In genomic region chr1:70353038-70353437, GRCh38 we compare ENCODE assay signal across 9 cellular contexts. TPM values are rescaled to one million over a fixed set of nuclear protein-coding genes. Genes with fewer than 3 reads are reported as not detected.
A peak's percentile ranks its signal among the peaks of the same experiment; 100 is the strongest.
DNase-seq lines count a peak whose midpoint lies in the region; ATAC-seq and TF ChIP-seq lines count a peak whose summit lies in the region.
"Had no signal": no experiment of that assay in that cellular context is flagged by ENCODE, and none has a peak within 500 bp of the region (broad histone marks: within the 10 kb centered on the region; RNA-seq: fewer than 3 reads in every experiment).

No MANE protein-coding gene starts in this region.

- peak overlapping the region; percentile 96 for H3K9ac ChIP-seq in ES-I3 (ENCODE audit: low read depth, low read length)

- H3K36me3 ChIP-seq in ES-I3 (ENCODE audit: insufficient read depth, low read length) (no peaks in the 10 kb centered on the region; the same call in 1 of the 2 replicates), Peyer's patch (no peaks in the 10 kb centered on the region), esophagus squamous epithelium (peaks cover 0 to 6% (median 0%) of the 10 kb centered on the region in 3 donors), mucosa of descending colon (ENCODE audit: low read depth) (no peaks in the 10 kb centered on the region)

- peaks cover 16% of the 10 kb centered on the region for H3K4me1 Mint-ChIP-seq in progenitor cell of endocrine pancreas (ENCODE audit: low read depth)

- no peak for TF ChIP-seq CTCF in Peyer's patch (IDR thresholded peaks at IDR 0.05)
- TF ChIP-seq CTCF in esophagus squamous epithelium (IDR thresholded peaks at IDR 0.05) = no peak
- no peak for TF ChIP-seq CTCF in progenitor cell of endocrine pancreas (IDR thresholded peaks at IDR 0.05; ENCODE audit: unreplicated experiment)
- TF ChIP-seq CTCF in mucosa of descending colon (IDR thresholded peaks at IDR 0.05) = no peak

- WGBS in esophagus squamous epithelium, 2 donors = 31 to 34% methylated on average over 4 of the region's 4 CpGs

- H3K27ac ChIP-seq in Peyer's patch (no peak overlapping the region), esophagus squamous epithelium (peak overlapping the region in 3 of 4 donors; percentile 91 to 98 (median 95))

- no peak for DNase-seq in Peyer's patch
- DNase-seq in esophagus squamous epithelium (lab: John Stamatoyannopoulos, UW) = no peak
- no peak for DNase-seq in progenitor cell of endocrine pancreas (ENCODE audit: low spot score, unreplicated experiment)
- no peak for DNase-seq in RKO (ENCODE audit: low spot score)
- DNase-seq in mucosa of descending colon = no peak
- no peak for DNase-seq in activated CD8-positive, alpha-beta memory T cell treated with anti-CD3 and anti-CD28 coated beads, Interleukin-2, amount 50 U/mL, for 4 hours
- DNase-seq: NCI-H446 had no signal

- peak overlapping the region in 3 of 4 donors; percentile 79 to 95 (median 86) for H3K4me3 ChIP-seq in Peyer's patch
- H3K4me3 ChIP-seq in esophagus squamous epithelium = peak overlapping the region; percentile 72 to 94 (median 80)
- H3K4me3 ChIP-seq in mucosa of descending colon = no peak overlapping the region

- H3K27me3 ChIP-seq in Peyer's patch = no peaks in the 10 kb centered on the region
- H3K27me3 ChIP-seq in esophagus squamous epithelium = no peaks in the 10 kb centered on the region

- H3K4me1 ChIP-seq in ES-I3 (ENCODE audit: insufficient read depth, low read length) (no peaks in the 10 kb centered on the region), Peyer's patch (peaks cover 0 to 12% (median 0%) of the 10 kb centered on the region in 4 donors), esophagus squamous epithelium (peaks cover 7 to 73% (median 26%) of the 10 kb centered on the region in 3 donors), mucosa of descending colon (ENCODE audit: low read depth) (peaks cover 26% of the 10 kb centered on the region)

- H3K9me3 ChIP-seq in ES-I3 (ENCODE audit: control insufficient read depth, insufficient read depth, low read length) = no peaks in the 10 kb centered on the region
- no peaks in the 10 kb centered on the region for H3K9me3 ChIP-seq in Peyer's patch
- no peaks in the 10 kb centered on the region for H3K9me3 ChIP-seq in esophagus squamous epithelium
- no peaks in the 10 kb centered on the region for H3K9me3 ChIP-seq in mucosa of descending colon

- H3K27me3 Mint-ChIP-seq in progenitor cell of endocrine pancreas = no peaks in the 10 kb centered on the region

- intact Hi-C loops in esophagus squamous epithelium (cut with DNase I) = loop anchor here (10.0 kb wide), 1 partner anchor 62 kb away; the partner anchor contains the start of gene CTH
- intact Hi-C loops in mucosa of descending colon (cut with DNase I, micrococcal nuclease) = no loop called here

- peak overlapping the region; percentile 93 for H3K4me3 Mint-ChIP-seq in progenitor cell of endocrine pancreas (ENCODE audit: low read depth)

- TF ChIP-seq POLR2A in Peyer's patch (IDR thresholded peaks at IDR 0.05) = no peak
- TF ChIP-seq POLR2A in esophagus squamous epithelium (IDR thresholded peaks at IDR 0.05) = no peak

- ATAC-seq in GM21447 (IDR thresholded peaks at IDR 0.05; ENCODE audit: unreplicated experiment) (no peak), mucosa of descending colon (no peak)

- H3K36me3 Mint-ChIP-seq in progenitor cell of endocrine pancreas (ENCODE audit: insufficient read depth) = peaks cover 1% of the 10 kb centered on the region

- H3K27ac Mint-ChIP-seq in progenitor cell of endocrine pancreas = peak overlapping the region; percentile 99

- H3K9me3 Mint-ChIP-seq in progenitor cell of endocrine pancreas (ENCODE audit: low read depth) = no peaks in the 10 kb centered on the region

RNA-seq across cellular contexts. Expression of gene ANKRD13C, which starts 1.5 kb away (rescaled TPM):
- total RNA-seq in Peyer's patch (10 to 100 TPM; 21.2 to 52.0 (median 23.9) TPM), esophagus squamous epithelium (10 to 100 TPM; 17.2 to 23.3 (median 17.4) TPM), progenitor cell of endocrine pancreas (19.6 and 21.5 TPM in 2 replicates), mucosa of descending colon (10 to 100 TPM; 20.8 to 24.8 (median 23.4) TPM)

RNA-seq across cellular contexts. Expression of gene CTH, which starts 58.0 kb away (rescaled TPM):
- total RNA-seq in Peyer's patch = 1 to 10 TPM; 1.7 to 4.4 (median 2.8) TPM
- total RNA-seq in esophagus squamous epithelium = 1 to 10 TPM in 3 of 4 donors, under 1 TPM in 1; 0.41 to 3.2 (median 1.1) TPM
- 17.3 and 17.6 TPM in 2 replicates for total RNA-seq in progenitor cell of endocrine pancreas
- 10 to 100 TPM in 1 of 3 donors, 1 to 10 TPM in 2; 5.4 to 13.8 (median 7.2) TPM for total RNA-seq in mucosa of descending colon

Comparison
In these comparisons a context has a peak if more than half of its experiments do, and no peak if none do; other contexts are left out.
1. H3K27ac ChIP-seq: peak in esophagus squamous epithelium (3 of 4); none in Peyer's patch (0 of 4).